ENCODE assay signal across 28 cellular contexts in genomic region chr15:78718257-78718656, GRCh38.
"Had no signal": no experiment of that assay in that cellular context is flagged by ENCODE, and none has a peak within 500 bp of the region (broad histone marks: within the 10 kb centered on the region; RNA-seq: fewer than 3 reads in every experiment).

No MANE protein-coding gene starts in this region.

- H3K4me1 ChIP-seq: pancreas, prostate gland, right lobe of liver, spleen, thyroid gland, tibial nerve, upper lobe of left lung, vagina had no signal

- H3K4me3 ChIP-seq: pancreas, prostate gland, right lobe of liver, skin epidermis, smooth muscle cell, spleen, thoracic aorta, thyroid gland, tibial nerve, upper lobe of left lung, vagina had no signal

- H3K9me3 ChIP-seq: neutrophil, pancreas, prostate gland, right lobe of liver, thoracic aorta, thyroid gland, vagina had no signal

- DNase-seq: naive thymus-derived CD8-positive, alpha-beta T cell; nephron progenitor cell; nucleus accumbens; pancreas; right cardiac atrium; right lobe of liver; spleen; stimulated activated CD4-positive, alpha-beta T cell treated with anti-CD3 and anti-CD28 coated beads, Interleukin-12 subunit alpha, Interleukin-12 subunit beta, amount 100 ng/mL, for 4 hours; stimulated activated CD4-positive, alpha-beta T cell treated with anti-CD3 and anti-CD28 coated beads, Interleukin-1b, Interleukin-23, amount 100 ng/mL, for 48 hours; stimulated activated CD4-positive, alpha-beta T cell treated with anti-CD3 and anti-CD28 coated beads, Interleukin-4, amount 100 ng/mL, for 1 hour; stimulated activated CD4-positive, alpha-beta T cell treated with anti-CD3 and anti-CD28 coated beads, Interleukin-4, amount 100 ng/mL, for 4 hours; stimulated activated CD8-positive, alpha-beta memory T cell treated with anti-CD3 and anti-CD28 coated beads, Interleukin-4, amount 100 ng/mL, for 48 hours; stimulated activated naive CD4-positive, alpha-beta T cell; stimulated activated naive CD8-positive, alpha-beta T cell treated with anti-CD3 and anti-CD28 coated beads, Interleukin-15, amount 100 ng/mL, for 72 hours; stimulated activated naive CD8-positive, alpha-beta T cell treated with anti-CD3 and anti-CD28 coated beads, Interleukin-15, Interleukin-2, amounts not matched to agents 100 U/mL and 50 U/mL, for 24 hours; thyroid gland; trophoblast cell; upper lobe of left lung had no signal

- H3K27ac ChIP-seq: neutrophil, pancreas, prostate gland, right lobe of liver, skin epidermis, spleen, thoracic aorta, thyroid gland, tibial nerve, upper lobe of left lung, vagina had no signal

- H3K27ac Mint-ChIP-seq: natural killer cell treated with Interleukin-12 subunit alpha and Interleukin-12 subunit beta and Interleukin-15 and Interleukin-18, amount 100 ng/mL, for 72 hours; nephron progenitor cell; stimulated activated memory B cell treated with anti-CD40 and anti-IgM and Interleukin-4, amounts not matched to agents 10 μg/mL and 1 μg/mL and 100 μg/mL, for 72 hours; stimulated activated naive CD8-positive, alpha-beta T cell treated with anti-CD3 and anti-CD28 coated beads, Interleukin-15, amount 100 ng/mL, for 72 hours had no signal

- H3K36me3 Mint-ChIP-seq: natural killer cell treated with Interleukin-12 subunit alpha and Interleukin-12 subunit beta and Interleukin-15 and Interleukin-18, amount 100 ng/mL, for 72 hours had no signal

- H3K36me3 ChIP-seq: neutrophil, pancreas, prostate gland, right lobe of liver, spleen, thoracic aorta, thyroid gland, tibial nerve, upper lobe of left lung, vagina had no signal

- H3K4me1 Mint-ChIP-seq: naive thymus-derived CD8-positive, alpha-beta T cell; nephron progenitor cell; neural crest cell; stimulated activated memory B cell treated with anti-CD40 and anti-IgM and Interleukin-4, amounts not matched to agents 10 μg/mL and 1 μg/mL and 100 μg/mL, for 72 hours; stimulated activated naive CD8-positive, alpha-beta T cell treated with anti-CD3 and anti-CD28 coated beads, Interleukin-15, amount 100 ng/mL, for 72 hours had no signal

- H3K4me3 Mint-ChIP-seq: naive thymus-derived CD8-positive, alpha-beta T cell; natural killer cell treated with Interleukin-12 subunit alpha and Interleukin-12 subunit beta and Interleukin-15 and Interleukin-18, amount 100 ng/mL, for 72 hours; nephron progenitor cell; neural crest cell; stimulated activated memory B cell treated with anti-CD40 and anti-IgM and Interleukin-4, amounts not matched to agents 10 μg/mL and 1 μg/mL and 100 μg/mL, for 72 hours; stimulated activated naive CD8-positive, alpha-beta T cell treated with anti-CD3 and anti-CD28 coated beads, Interleukin-15, amount 100 ng/mL, for 72 hours had no signal

- H3K27me3 ChIP-seq: pancreas, right lobe of liver, thyroid gland, upper lobe of left lung, vagina had no signal

- H3K9me3 Mint-ChIP-seq: natural killer cell treated with Interleukin-12 subunit alpha and Interleukin-12 subunit beta and Interleukin-15 and Interleukin-18, amount 100 ng/mL, for 72 hours; stimulated activated naive CD8-positive, alpha-beta T cell treated with anti-CD3 and anti-CD28 coated beads, Interleukin-15, amount 100 ng/mL, for 72 hours had no signal

- ATAC-seq: naive thymus-derived CD8-positive, alpha-beta T cell; natural killer cell treated with Interleukin-12 subunit alpha and Interleukin-12 subunit beta and Interleukin-15 and Interleukin-18, amount 100 ng/mL, for 72 hours; pancreas; right cardiac atrium; right lobe of liver; stimulated activated memory B cell treated with anti-CD40 and anti-IgM and Interleukin-4, amounts not matched to agents 10 μg/mL and 1 μg/mL and 100 μg/mL, for 72 hours; stimulated activated naive CD8-positive, alpha-beta T cell treated with anti-CD3 and anti-CD28 coated beads, Interleukin-15, amount 100 ng/mL, for 72 hours; stimulated activated naive CD8-positive, alpha-beta T cell treated with anti-CD3 and anti-CD28 coated beads, Interleukin-15, Interleukin-2, amounts not matched to agents 100 U/mL and 50 U/mL, for 24 hours had no signal
